Comparison of ENCODE assay signal across 8 cellular contexts in genomic region chr2:178522950-178523595, GRCh38. TPM values are rescaled to one million over a fixed set of nuclear protein-coding genes. Genes with fewer than 3 reads are reported as not detected.
A peak's percentile ranks its signal among the peaks of the same experiment; 100 is the strongest.
DNase-seq lines count a peak whose midpoint lies in the region; ATAC-seq and TF ChIP-seq lines count a peak whose summit lies in the region.

No MANE protein-coding gene starts in this region.

- intact Hi-C loops in IMR-90 (cut with micrococcal nuclease) = loop anchor here (5.0 kb wide), 1 partner anchor 411 kb away; the partner anchor contains the start of gene RBM45

- peaks cover 10 to 24% of the 10 kb centered on the region in 2 experiments; a peak in 3 of 4 replicates for H3K79me1 ChIP-seq in IMR-90 (ENCODE audit: low read depth in 1 of 2, low read length in 2 of 2)

- no peaks in the 10 kb centered on the region for H3K27me3 ChIP-seq in IMR-90 (ENCODE audit: control insufficient read depth, insufficient read depth, low read length)
- no peaks in the 10 kb centered on the region for H3K27me3 ChIP-seq in suprapubic skin

- peak overlapping the region; percentile 70; the same call in 1 of the 2 replicates for H3K18ac ChIP-seq in IMR-90 (ENCODE audit: low read depth, low read length)

- DNase-seq in DMS114 treated with DMSO at 0.1 percent for 48 hours (lab: John Stamatoyannopoulos, UW; ENCODE audit: unreplicated experiment) = peak; percentile 80
- peak; percentile 79 for DNase-seq in IMR-90
- DNase-seq in SIG-M5 (lab: John Stamatoyannopoulos, UW) = peak; percentile 77
- peak; percentile 89 for DNase-seq in activated naive CD4-positive, alpha-beta T cell treated with anti-CD3 and anti-CD28 coated beads, Interleukin-2, amount 10 ng/mL, durations not matched to agents 7 days and 5 days
- peak; percentile 29 for DNase-seq in glomerular endothelial cell (ENCODE audit: extremely low read depth, low read depth, low spot score)
- peak in 53 of 56 donors; percentile 14 to 86 (median 62) for DNase-seq in nucleus accumbens (lab: John Stamatoyannopoulos, UW)
- peak; percentile 88 to 89 for DNase-seq in suprapubic skin (ENCODE audit: low spot score in 2 of 2)

- H3K36me3 Mint-ChIP-seq in activated naive CD4-positive, alpha-beta T cell treated with anti-CD3 and anti-CD28 coated beads, Interleukin-2, amount 10 ng/mL, durations not matched to agents 7 days and 5 days = peaks cover 13% of the 10 kb centered on the region

- CTCF ChIA-PET in IMR-90 (lab: Yijun Ruan, JAX) = interaction anchor here (0.6 to 1.3 kb wide), 3 partner anchors 8 to 121 kb away, joined by 3 to 4 read pairs (median 3); no protein-coding TSS in a partner anchor
- CTCF ChIA-PET in activated naive CD4-positive, alpha-beta T cell treated with anti-CD3 and anti-CD28 coated beads, Interleukin-2, amount 10 ng/mL, durations not matched to agents 7 days and 5 days (lab: Charles Lee) = interaction anchor here (0.6 to 2.4 kb wide), 6 partner anchors 12 to 108 kb away, joined by 3 to 6 read pairs (median 4); partner anchors contain the start of genes PJVK, PLEKHA3 and PRKRA

- H2AK9ac ChIP-seq in IMR-90 (replicated peaks; ENCODE audit: low read depth, low read length, poor library complexity) = peak overlapping the region; percentile 79

- H3K4me3 ChIP-seq in IMR-90 (ENCODE audit: insufficient read depth, low read depth, low read length) (peak overlapping the region; percentile 96), suprapubic skin (peak overlapping the region; percentile 57)

- peak; percentile 63; the same call in 1 of the 2 replicates for TF ChIP-seq POLR2A in IMR-90 (IDR thresholded peaks at IDR 0.05; ENCODE audit: low read depth, low read length)
- TF ChIP-seq POLR2A in suprapubic skin (IDR thresholded peaks at IDR 0.05) = no peak

- H3K4me1 ChIP-seq in IMR-90 (ENCODE audit: control insufficient read depth, insufficient read depth, low read length) = no peaks in the 10 kb centered on the region
- peaks cover 7% of the 10 kb centered on the region for H3K4me1 ChIP-seq in suprapubic skin

- H2BK20ac ChIP-seq in IMR-90 (ENCODE audit: low read depth, low read length) = no peak overlapping the region

- H3K4ac ChIP-seq in IMR-90 (ENCODE audit: low read depth, low read length) = peak overlapping the region; percentile 77

- peak overlapping the region; percentile 98 for H4K5ac ChIP-seq in IMR-90 (ENCODE audit: low read depth, low read length)

- peak overlapping the region; percentile 46 to 93; a peak in 3 of 4 replicates for H4K8ac ChIP-seq in IMR-90 (ENCODE audit: low read depth in 2 of 2, low read length in 2 of 2)

- no peak for TF ChIP-seq EP300 in suprapubic skin (IDR thresholded peaks at IDR 0.05)

- ATAC-seq in GM21390 (IDR thresholded peaks at IDR 0.05; ENCODE audit: unreplicated experiment) = peak; percentile 92
- peak; percentile 97 for ATAC-seq in IMR-90 (ENCODE audit: low read depth)

- H3K9me1 ChIP-seq in IMR-90 (ENCODE audit: insufficient read depth, low read length) = peaks cover 6% of the 10 kb centered on the region; the same call in 1 of the 2 replicates

- H2BK120ac ChIP-seq in IMR-90 (ENCODE audit: low read depth, low read length) = no peak overlapping the region

- H3K36me3 ChIP-seq in IMR-90 (ENCODE audit: control insufficient read depth, insufficient read depth, low read length) (peaks cover 4% of the 10 kb centered on the region; the same call in 1 of the 2 replicates), suprapubic skin (no peaks in the 10 kb centered on the region)

- peak; percentile 45 for TF ChIP-seq RAD21 in IMR-90 (IDR thresholded peaks at IDR 0.05; ENCODE audit: low read length)

- peak overlapping the region; percentile 77 for H3K14ac ChIP-seq in IMR-90 (replicated peaks; ENCODE audit: low read depth, low read length)

- no peaks in the 10 kb centered on the region for H3K9me3 Mint-ChIP-seq in activated naive CD4-positive, alpha-beta T cell treated with anti-CD3 and anti-CD28 coated beads, Interleukin-2, amount 10 ng/mL, durations not matched to agents 7 days and 5 days

- peak overlapping the region; percentile 90; the same call in 1 of the 2 replicates for H3K23ac ChIP-seq in IMR-90 (ENCODE audit: low read depth, low read length)

- peak overlapping the region; percentile 73 for H3K4me2 ChIP-seq in IMR-90 (ENCODE audit: low read depth, low read length)

- BruUV-seq in IMR-90 (replicated peaks; lab: Mats Ljungman, UMichigan) = no TSS peak

- in situ Hi-C loops in IMR-90 (cut with MboI; ENCODE audit: low sequenced_read_pairs) = no loop called here

- 19% methylated on average over 4 of the region's 25 CpGs; no CpG with 5 or more reads in 1 of the 2 experiments for WGBS in IMR-90 (ENCODE audit: extremely low coverage in 2 of 2, insufficient read length in 1 of 2), 2 experiments
- 22% methylated on average over 25 of the region's 25 CpGs for WGBS in suprapubic skin

- no peaks in the 10 kb centered on the region for H3K9me3 ChIP-seq in IMR-90 (ENCODE audit: control insufficient read depth, insufficient read depth, low read length)
- H3K9me3 ChIP-seq in suprapubic skin = no peaks in the 10 kb centered on the region

- H2BK15ac ChIP-seq in IMR-90 (ENCODE audit: low read depth, low read length) = no peak overlapping the region; the same call in 2 of the 3 replicates

- H4K20me1 ChIP-seq in IMR-90 (ENCODE audit: insufficient read depth, low read length) = no peaks in the 10 kb centered on the region

- H2BK5ac ChIP-seq in IMR-90 (ENCODE audit: low read depth, low read length, poor library complexity, severe bottlenecking) = peak overlapping the region; percentile 76

- peak overlapping the region; percentile 82 for H3K27ac Mint-ChIP-seq in activated naive CD4-positive, alpha-beta T cell treated with anti-CD3 and anti-CD28 coated beads, Interleukin-2, amount 10 ng/mL, durations not matched to agents 7 days and 5 days

- H2AFZ ChIP-seq in IMR-90 (replicated peaks; ENCODE audit: low read length, poor library complexity) = peak overlapping the region; percentile 91

- POLR2A ChIA-PET in IMR-90 (lab: Charles Lee; ENCODE audit: unreplicated experiment) = interaction anchor here (0.9 kb wide), 1 partner anchor 72 kb away, joined by 3 read pairs; the partner anchor contains the start of genes PJVK and PRKRA

- H3K4me1 Mint-ChIP-seq in activated naive CD4-positive, alpha-beta T cell treated with anti-CD3 and anti-CD28 coated beads, Interleukin-2, amount 10 ng/mL, durations not matched to agents 7 days and 5 days = peaks cover 37% of the 10 kb centered on the region

- H3K4me3 Mint-ChIP-seq in activated naive CD4-positive, alpha-beta T cell treated with anti-CD3 and anti-CD28 coated beads, Interleukin-2, amount 10 ng/mL, durations not matched to agents 7 days and 5 days = peak overlapping the region; percentile 87

- TF ChIP-seq CTCF in IMR-90 (conservative IDR thresholded peaks at IDR 0.05; ENCODE audit: low read depth, low read length) (peak; percentile 89), suprapubic skin (IDR thresholded peaks at IDR 0.05) (peak; percentile 49 to 73)

- dilution Hi-C loops in IMR-90 (cut with HindIII; ENCODE audit: low sequenced_read_pairs, unreplicated experiment) = no loop called here

- H3K9ac ChIP-seq in IMR-90 (ENCODE audit: low read depth, low read length) = peak overlapping the region; percentile 98

- H3K27me3 Mint-ChIP-seq in activated naive CD4-positive, alpha-beta T cell treated with anti-CD3 and anti-CD28 coated beads, Interleukin-2, amount 10 ng/mL, durations not matched to agents 7 days and 5 days = no peaks in the 10 kb centered on the region

- H3K27ac ChIP-seq in IMR-90 (ENCODE audit: insufficient read depth, low read length) (peak overlapping the region; percentile 85), suprapubic skin (peak overlapping the region; percentile 47)

- peak overlapping the region; percentile 53 for H4K91ac ChIP-seq in IMR-90 (ENCODE audit: insufficient read depth, low read depth, low read length)

- H2AK5ac ChIP-seq in IMR-90 (ENCODE audit: low read depth, low read length) = peak overlapping the region; percentile 63; the same call in 1 of the 2 replicates

- peak overlapping the region; percentile 75; the same call in 1 of the 2 replicates for H3K56ac ChIP-seq in IMR-90 (ENCODE audit: extremely low read depth, insufficient read depth, low read length)

TF ChIP-seq in IMR-90, 13 proteins besides CTCF, POLR2A, EP300 and RAD21 (continues in another document):
- no peak for TF ChIP-seq FOS (IDR thresholded peaks at IDR 0.05; ENCODE audit: low read depth, low read length)
- 0 out of 2 replicates have a peak, but pooled peaks have one; percentile 53 for TF ChIP-seq CHD1 (IDR thresholded peaks at IDR 0.05; ENCODE audit: low read depth, low read length)
- no peak for TF ChIP-seq USF2 (IDR thresholded peaks at IDR 0.05; ENCODE audit: low read depth, low read length)
- TF ChIP-seq SMC3 (IDR thresholded peaks at IDR 0.05; ENCODE audit: low read depth, low read length) = peak; percentile 28
- TF ChIP-seq MAFK (IDR thresholded peaks at IDR 0.05; ENCODE audit: low read depth, low read length) = peak; percentile 61
- no peak for TF ChIP-seq BHLHE40 (IDR thresholded peaks at IDR 0.05; ENCODE audit: low read depth, low read length)
- peak; percentile 84 for TF ChIP-seq MAZ (IDR thresholded peaks at IDR 0.05; ENCODE audit: borderline replicate concordance, low read depth, low read length)
- peak; percentile 38; the same call in 1 of the 2 replicates for TF ChIP-seq MXI1 (IDR thresholded peaks at IDR 0.05; ENCODE audit: borderline replicate concordance, low read depth, low read length)

RNA-seq across cellular contexts. Expression of gene PLEKHA3, which starts 42.8 kb away (rescaled TPM):
- total RNA-seq in IMR-90 (2012; rRNA removed) = 3.9 and 5.0 TPM in 2 replicates
- 5.5 and 9.6 TPM in 2 replicates for polyA plus RNA-seq in IMR-90 (2012; rRNA removed)
- 0.99 and 1.9 TPM in 2 replicates for polyA plus RNA-seq in IMR-90 (2012; cell fraction: cytosol; rRNA removed)
- polyA plus RNA-seq in IMR-90 (2012; cell fraction: nucleus; rRNA removed; ENCODE audit: low replicate concordance) = 0.47 and 3.1 TPM in 2 replicates
- total RNA-seq in glomerular endothelial cell = 4.5 and 8.4 TPM in 2 replicates
- 1 to 10 TPM; 2.9 to 7.7 (median 5.8) TPM for total RNA-seq in suprapubic skin

RNA-seq across cellular contexts. Expression of gene FKBP7, which starts 44.7 kb away (rescaled TPM):
- total RNA-seq in IMR-90 (2012; rRNA removed) (32.6 and 36.9 TPM in 2 replicates), glomerular endothelial cell (16.8 and 26.2 TPM in 2 replicates), suprapubic skin (1 to 10 TPM; 1.5 to 3.9 (median 2.8) TPM)
- 51.0 and 53.3 TPM in 2 replicates for polyA plus RNA-seq in IMR-90 (2012; rRNA removed)
- polyA plus RNA-seq in IMR-90 (2012; cell fraction: cytosol; rRNA removed) = 8.0 and 13.7 TPM in 2 replicates
- 1.3 and 11.6 TPM in 2 replicates for polyA plus RNA-seq in IMR-90 (2012; cell fraction: nucleus; rRNA removed; ENCODE audit: low replicate concordance)

Comparison
In these comparisons a context has a peak if more than half of its experiments do, and no peak if none do; other contexts are left out.
1. Peak in every context shown above with its lines: DNase-seq, ATAC-seq, H3K4me3 ChIP-seq and H3K27ac ChIP-seq.
2. DNase-seq: peak in every context shown above with its lines; median percentile 89 in activated naive CD4-positive, alpha-beta T cell treated with anti-CD3 and anti-CD28 coated beads, Interleukin-2, amount 10 ng/mL, durations not matched to agents 7 days and 5 days; 88 in suprapubic skin; 80 in DMS114 treated with DMSO at 0.1 percent for 48 hours; 79 in IMR-90; 77 in SIG-M5; 62 in nucleus accumbens; 29 in glomerular endothelial cell.